In genomic region chr4:16269742-16270522, GRCh38 we compare ENCODE assay signal across 2 cellular contexts.
TF ChIP-seq lines count a peak whose summit lies in the region.

No MANE protein-coding gene starts in this region.

TF ChIP-seq in SK-N-SH treated with all-trans-retinoic acid at 6 μM for 48 hours, 23 proteins besides CTCF, POLR2A, EP300 and RAD21 (continued from another document):
- TF ChIP-seq BACH2 (CRISPR knock-in tag; IDR thresholded peaks at IDR 0.05; ENCODE audit: borderline replicate concordance) (no peak), GLIS3 (CRISPR knock-in tag; IDR thresholded peaks at IDR 0.05) (no peak), CREB5 (CRISPR knock-in tag; IDR thresholded peaks at IDR 0.05; ENCODE audit: low read depth) (no peak), TOX (CRISPR knock-in tag; IDR thresholded peaks at IDR 0.05; ENCODE audit: borderline replicate concordance) (no peak), CSDC2 (CRISPR knock-in tag; IDR thresholded peaks at IDR 0.05) (no peak), RARB (CRISPR knock-in tag; IDR thresholded peaks at IDR 0.05) (no peak), POU6F1 (CRISPR knock-in tag; IDR thresholded peaks at IDR 0.05; ENCODE audit: borderline replicate concordance, low read depth) (no peak), ISL1 (CRISPR knock-in tag; IDR thresholded peaks at IDR 0.05) (no peak), ZNF8 (CRISPR knock-in tag; IDR thresholded peaks at IDR 0.05) (no peak), ESRRG (CRISPR knock-in tag; IDR thresholded peaks at IDR 0.05) (no peak)

TF ChIP-seq in SK-N-SH, 30 proteins besides CTCF, POLR2A, EP300 and RAD21 (continued from another document):
- TF ChIP-seq NRF1 (IDR thresholded peaks at IDR 0.05; ENCODE audit: low read depth, low read length) (no peak), RXRA (IDR thresholded peaks at IDR 0.05; ENCODE audit: borderline replicate concordance, low read depth) (no peak), MEF2A (IDR thresholded peaks at IDR 0.05; ENCODE audit: borderline replicate concordance, low read depth) (no peak), REST (IDR thresholded peaks at IDR 0.05; ENCODE audit: low read depth, low read length) (no peak), SIN3A (IDR thresholded peaks at IDR 0.05; ENCODE audit: borderline replicate concordance, low read depth, low read length) (no peak), FOXJ3 (CRISPR knock-in tag; IDR thresholded peaks at IDR 0.05) (no peak), CHD2 (IDR thresholded peaks at IDR 0.05; ENCODE audit: low read length, partially characterized antibody) (no peak), YY1 (IDR thresholded peaks at IDR 0.05; ENCODE audit: low read depth) (no peak), PBX3 (IDR thresholded peaks at IDR 0.05) (no peak)
- TF ChIP-seq, protein P1, sequence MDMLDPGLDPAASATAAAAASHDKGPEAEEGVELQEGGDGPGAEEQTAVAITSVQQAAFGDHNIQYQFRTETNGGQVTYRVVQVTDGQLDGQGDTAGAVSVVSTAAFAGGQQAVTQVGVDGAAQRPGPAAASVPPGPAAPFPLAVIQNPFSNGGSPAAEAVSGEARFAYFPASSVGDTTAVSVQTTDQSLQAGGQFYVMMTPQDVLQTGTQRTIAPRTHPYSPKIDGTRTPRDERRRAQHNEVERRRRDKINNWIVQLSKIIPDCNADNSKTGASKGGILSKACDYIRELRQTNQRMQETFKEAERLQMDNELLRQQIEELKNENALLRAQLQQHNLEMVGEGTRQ (IDR thresholded peaks at IDR 0.05; ENCODE audit: borderline replicate concordance, low read depth, low read length) = no peak
